8 cellular contexts compared by ENCODE assay signal in the genomic region with DNA sequence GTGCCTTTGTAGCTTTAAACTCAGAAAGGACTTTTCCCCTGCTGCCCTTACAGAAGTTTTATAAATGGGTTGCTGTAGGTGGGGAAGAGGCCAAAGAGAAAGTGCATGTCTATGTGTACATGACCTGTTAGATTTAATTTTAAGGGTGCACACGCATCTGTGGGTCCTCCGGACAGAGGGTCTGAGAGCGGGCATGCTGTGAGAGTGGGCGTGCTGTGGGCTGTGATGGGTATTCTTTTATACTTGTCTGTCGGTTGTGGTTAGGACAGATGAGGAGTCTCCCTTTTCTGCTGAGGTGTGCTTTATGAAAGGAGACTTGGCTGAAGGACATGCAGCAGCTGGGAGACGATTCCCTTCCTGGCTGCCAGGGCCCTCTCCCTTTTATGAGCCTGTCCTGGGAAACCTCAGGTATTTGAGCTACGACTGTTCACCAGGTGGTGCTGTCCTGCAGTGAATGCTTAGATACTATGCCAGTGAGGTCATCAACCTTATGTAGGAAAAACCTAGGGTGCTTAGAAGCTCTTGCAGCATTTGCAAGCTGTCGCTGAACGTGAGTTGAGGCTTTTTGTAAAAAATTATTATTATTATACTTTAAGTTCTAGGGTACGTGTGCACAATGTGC.
DNase-seq lines count a peak whose midpoint lies in the region; ATAC-seq and TF ChIP-seq lines count a peak whose summit lies in the region.

No MANE protein-coding gene starts in this region.

- no peaks in the 10 kb centered on the region for H3K27me3 ChIP-seq in sigmoid colon

- no peaks in the 10 kb centered on the region for H3K4me1 Mint-ChIP-seq in T-cell
- H3K4me1 Mint-ChIP-seq in stimulated activated naive B cell treated with anti-CD40 and anti-IgM and Interleukin-4, amounts not matched to agents 10 μg/mL and 1 μg/mL and 100 μg/mL, for 72 hours, result no peaks in the 10 kb centered on the region

- intact Hi-C loops in left ventricle myocardium superior (cut with micrococcal nuclease) (no loop called here), sigmoid colon (cut with DNase I) (no loop called here)

- no peak overlapping the region for H3K4me3 ChIP-seq in Jurkat, Clone E6-1 (ENCODE audit: low read length)
- H3K4me3 ChIP-seq in sigmoid colon, result no peak overlapping the region

- H3K4me1 ChIP-seq in sigmoid colon, result peaks cover 0 to 35% (median 33%) of the 10 kb centered on the region in 4 donors

- no peaks in the 10 kb centered on the region for H3K36me3 Mint-ChIP-seq in T-cell
- no peaks in the 10 kb centered on the region for H3K36me3 Mint-ChIP-seq in stimulated activated naive B cell treated with anti-CD40 and anti-IgM and Interleukin-4, amounts not matched to agents 10 μg/mL and 1 μg/mL and 100 μg/mL, for 72 hours

- peaks cover 4 to 9% of the 10 kb centered on the region in 2 donors for H3K27me3 Mint-ChIP-seq in T-cell
- H3K27me3 Mint-ChIP-seq in stimulated activated naive B cell treated with anti-CD40 and anti-IgM and Interleukin-4, amounts not matched to agents 10 μg/mL and 1 μg/mL and 100 μg/mL, for 72 hours, result no peaks in the 10 kb centered on the region

- no peak overlapping the region for H3K4me3 Mint-ChIP-seq in T-cell
- H3K4me3 Mint-ChIP-seq in stimulated activated naive B cell treated with anti-CD40 and anti-IgM and Interleukin-4, amounts not matched to agents 10 μg/mL and 1 μg/mL and 100 μg/mL, for 72 hours, result no peak overlapping the region

- POLR2A ChIA-PET in T-cell (lab: Charles Lee), result no interaction called here

- no peaks in the 10 kb centered on the region for H3K36me3 ChIP-seq in sigmoid colon

- 51 to 74% methylated on average over 10 of the region's 10 CpGs for WGBS in sigmoid colon, 2 donors

- DNase-seq in DMS 273 (lab: John Stamatoyannopoulos, UW; ENCODE audit: unreplicated experiment), result peak; percentile 75
- DNase-seq in Jurkat, Clone E6-1 (ENCODE audit: low read depth, low spot score), result peak; percentile 14
- DNase-seq in T-cell, result peak in 19 of 34 experiments; percentile 0 to 32 (median 16)
- no peak for DNase-seq in left ventricle myocardium superior
- no peak for DNase-seq in stimulated activated naive B cell treated with anti-CD40 and anti-IgM and Interleukin-4, amounts not matched to agents 10 μg/mL and 1 μg/mL and 100 μg/mL, for 72 hours
- no peak for DNase-seq in sigmoid colon

- H3K27ac ChIP-seq in sigmoid colon, result peak overlapping the region in 1 of 4 donors; percentile 9

- H3K27ac Mint-ChIP-seq in T-cell, result no peak overlapping the region
- H3K27ac Mint-ChIP-seq in stimulated activated naive B cell treated with anti-CD40 and anti-IgM and Interleukin-4, amounts not matched to agents 10 μg/mL and 1 μg/mL and 100 μg/mL, for 72 hours, result no peak overlapping the region

- TF ChIP-seq EP300 in sigmoid colon (IDR thresholded peaks at IDR 0.05), result no peak

- TF ChIP-seq POLR2A in sigmoid colon (IDR thresholded peaks at IDR 0.05), result no peak

- H3K9me3 ChIP-seq in sigmoid colon, result peaks cover 0 to 3% (median 0%) of the 10 kb centered on the region in 4 donors

- peak in 1 of 4 experiments; percentile 23 for TF ChIP-seq CTCF in sigmoid colon (IDR thresholded peaks at IDR 0.05)

- ATAC-seq in T-cell (replicated peaks in 1 of 4) (peak in 2 of 4 experiments; percentile 58 to 73), left ventricle myocardium superior (peak; percentile 63), GM19023 (IDR thresholded peaks at IDR 0.05; ENCODE audit: unreplicated experiment) (no peak), HG02642 (IDR thresholded peaks at IDR 0.05; ENCODE audit: poor library complexity, unreplicated experiment) (no peak)
- ATAC-seq in stimulated activated naive B cell treated with anti-CD40 and anti-IgM and Interleukin-4, amounts not matched to agents 10 μg/mL and 1 μg/mL and 100 μg/mL, for 72 hours (replicated peaks), result peak; percentile 51 to 52

- peaks cover 0 to 10% (median 5%) of the 10 kb centered on the region in 3 donors for H3K9me3 Mint-ChIP-seq in T-cell
- H3K9me3 Mint-ChIP-seq in stimulated activated naive B cell treated with anti-CD40 and anti-IgM and Interleukin-4, amounts not matched to agents 10 μg/mL and 1 μg/mL and 100 μg/mL, for 72 hours, result peaks cover 0 to 2% of the 10 kb centered on the region in 2 donors

- CTCF ChIA-PET in T-cell (lab: Charles Lee), result interaction anchor here (0.7 to 4.2 kb wide), 8 partner anchors 78 to 932 kb away, joined by 3 to 65 read pairs (median 4); no protein-coding TSS in a partner anchor

Comparison
In these comparisons a context has a peak if more than half of its experiments do, and no peak if none do; other contexts are left out.
1. DNase-seq: peak in DMS 273 (single experiment), Jurkat, Clone E6-1 (single experiment) and T-cell (19 of 34); none in left ventricle myocardium superior (single experiment), stimulated activated naive B cell treated with anti-CD40 and anti-IgM and Interleukin-4, amounts not matched to agents 10 μg/mL and 1 μg/mL and 100 μg/mL, for 72 hours (single experiment) and sigmoid colon (single experiment).
2. ATAC-seq: peak in left ventricle myocardium superior (single experiment) and stimulated activated naive B cell treated with anti-CD40 and anti-IgM and Interleukin-4, amounts not matched to agents 10 μg/mL and 1 μg/mL and 100 μg/mL, for 72 hours (2 of 2); none in GM19023 (single experiment) and HG02642 (single experiment).